In genomic region chr16:2711370-2712062, GRCh38 we compare ENCODE assay signal across 19 cellular contexts.
"Had no signal": no experiment of that assay in that cellular context is flagged by ENCODE, and none has a peak within 500 bp of the region (broad histone marks: within the 10 kb centered on the region; RNA-seq: fewer than 3 reads in every experiment).

No MANE protein-coding gene starts in this region.

- H3K27me3 ChIP-seq: right lobe of liver had no signal

- ATAC-seq: gastroesophageal sphincter; natural killer cell treated with Interleukin-12 subunit alpha and Interleukin-12 subunit beta and Interleukin-15 and Interleukin-18, amount 100 ng/mL, for 72 hours; right lobe of liver had no signal

- H3K9me3 ChIP-seq: esophagus squamous epithelium, gastroesophageal sphincter, right lobe of liver, thoracic aorta had no signal

- H3K4me3 ChIP-seq: coronary artery, esophagus squamous epithelium, gastroesophageal sphincter, right lobe of liver, smooth muscle cell, thoracic aorta had no signal

- H3K27ac Mint-ChIP-seq: activated B cell treated with CpG ODN at 0.5 μM for 24 hours; activated naive CD4-positive, alpha-beta T cell treated with anti-CD3 and anti-CD28 coated beads, Interleukin-2, amount 10 ng/mL, durations not matched to agents 7 days and 5 days; natural killer cell treated with Interleukin-12 subunit alpha and Interleukin-12 subunit beta and Interleukin-15 and Interleukin-18, amount 100 ng/mL, for 72 hours; T-helper 1 cell treated with Interleukin-12 subunit alpha and Interleukin-12 subunit beta and Interleukin-4 antibody, amounts not matched to agents 30 μg/mL and 1 μg/mL, for 36 hours; type B pancreatic cell had no signal

- H3K27ac ChIP-seq: coronary artery, gastroesophageal sphincter, right lobe of liver, thoracic aorta had no signal

- H3K4me1 ChIP-seq: right lobe of liver had no signal

- DNase-seq: activated B cell treated with CpG ODN at 0.5 μM for 24 hours; activated CD4-positive, alpha-beta T cell treated with anti-CD3 and anti-CD28 coated beads for 4 hours; activated CD4-positive, alpha-beta T cell treated with anti-CD3 and anti-CD28 coated beads, Interleukin-2, amount 50 U/mL, for 48 hours; activated effector memory CD4-positive, alpha-beta T cell treated with Interleukin-2 at 50 U/mL for 16 hours; activated naive CD4-positive, alpha-beta T cell treated with anti-CD3 and anti-CD28 coated beads, Interleukin-2, amount 10 ng/mL, durations not matched to agents 7 days and 5 days; activated T-cell treated with anti-CD3 and anti-CD28 coated beads, Interleukin-2, amount 50 U/mL, for 48 hours; esophagus squamous epithelium; midbrain; stimulated activated CD4-positive, alpha-beta T cell treated with anti-CD3 and anti-CD28 coated beads, Interleukin-4, amount 100 ng/mL, for 1 hour; stimulated activated naive CD4-positive, alpha-beta T cell treated with Interleukin-2 at 50 U/mL for 16 hours; T1000 had no signal

- H3K27me3 Mint-ChIP-seq: natural killer cell treated with Interleukin-12 subunit alpha and Interleukin-12 subunit beta and Interleukin-15 and Interleukin-18, amount 100 ng/mL, for 72 hours had no signal

- H3K36me3 Mint-ChIP-seq: natural killer cell treated with Interleukin-12 subunit alpha and Interleukin-12 subunit beta and Interleukin-15 and Interleukin-18, amount 100 ng/mL, for 72 hours; type B pancreatic cell had no signal

- H3K9me3 Mint-ChIP-seq: activated B cell treated with CpG ODN at 0.5 μM for 24 hours; activated naive CD4-positive, alpha-beta T cell treated with anti-CD3 and anti-CD28 coated beads, Interleukin-2, amount 10 ng/mL, durations not matched to agents 7 days and 5 days; natural killer cell treated with Interleukin-12 subunit alpha and Interleukin-12 subunit beta and Interleukin-15 and Interleukin-18, amount 100 ng/mL, for 72 hours; T-helper 1 cell treated with Interleukin-12 subunit alpha and Interleukin-12 subunit beta and Interleukin-4 antibody, amounts not matched to agents 30 μg/mL and 1 μg/mL, for 36 hours; type B pancreatic cell had no signal

- H3K4me3 Mint-ChIP-seq: activated B cell treated with CpG ODN at 0.5 μM for 24 hours; activated naive CD4-positive, alpha-beta T cell treated with anti-CD3 and anti-CD28 coated beads, Interleukin-2, amount 10 ng/mL, durations not matched to agents 7 days and 5 days; natural killer cell treated with Interleukin-12 subunit alpha and Interleukin-12 subunit beta and Interleukin-15 and Interleukin-18, amount 100 ng/mL, for 72 hours; T-helper 1 cell treated with Interleukin-12 subunit alpha and Interleukin-12 subunit beta and Interleukin-4 antibody, amounts not matched to agents 30 μg/mL and 1 μg/mL, for 36 hours; type B pancreatic cell had no signal

- H3K4me2 ChIP-seq: smooth muscle cell had no signal
